Comparison of ENCODE assay signal across 1 cellular context in genomic region chr19:44447864-44448674, GRCh38.
A peak's percentile ranks its signal among the peaks of the same experiment; 100 is the strongest.
TF ChIP-seq lines count a peak whose summit lies in the region.

Gene ZNF229 (minus strand): TSS chr19:44448472. CDS start chr19:44442847, 5,625 bp downstream.

TF ChIP-seq in A549, 52 proteins besides CTCF, POLR2A, EP300 and RAD21 (continued from another document):
- TF ChIP-seq CHD4 (IDR thresholded peaks at IDR 0.05; ENCODE audit: borderline replicate concordance) (no peak), NR3C1 (IDR thresholded peaks at IDR 0.05) (no peak), FOSL2 (IDR thresholded peaks at IDR 0.05) (no peak), FOSL2 (CRISPR knock-in tag; IDR thresholded peaks at IDR 0.05) (0 out of 2 replicates have a peak, but pooled peaks have one; percentile 32), FOSB (CRISPR knock-in tag; IDR thresholded peaks at IDR 0.05) (no peak), BHLHE40 (IDR thresholded peaks at IDR 0.05; ENCODE audit: low read depth, low read length) (no peak), USF2 (IDR thresholded peaks at IDR 0.05) (no peak), MAZ (IDR thresholded peaks at IDR 0.05; ENCODE audit: borderline replicate concordance, low read depth, low read length) (no peak), PBX3 (IDR thresholded peaks at IDR 0.05) (no peak), RARB (CRISPR knock-in tag; IDR thresholded peaks at IDR 0.05) (no peak), CBX2 (IDR thresholded peaks at IDR 0.05; ENCODE audit: borderline replicate concordance, low read depth) (no peak), HMGXB4 (CRISPR knock-in tag; IDR thresholded peaks at IDR 0.05; ENCODE audit: borderline replicate concordance) (no peak), PHF8 (IDR thresholded peaks at IDR 0.05; ENCODE audit: borderline replicate concordance, low read depth) (no peak), HOXB5 (CRISPR knock-in tag; IDR thresholded peaks at IDR 0.05) (peak; percentile 77; the same call in 1 of the 2 replicates), ELK1 (IDR thresholded peaks at IDR 0.05; ENCODE audit: low read depth, low read length) (no peak), MAFK (IDR thresholded peaks at IDR 0.05; ENCODE audit: partially characterized antibody) (peak; percentile 25), HOXB13 (CRISPR knock-in tag; IDR thresholded peaks at IDR 0.05; ENCODE audit: low read depth) (peak; percentile 62; the same call in 1 of the 2 replicates), RFX5 (IDR thresholded peaks at IDR 0.05) (no peak)
